Comparison of ENCODE assay signal across 23 cellular contexts in the genomic region with DNA sequence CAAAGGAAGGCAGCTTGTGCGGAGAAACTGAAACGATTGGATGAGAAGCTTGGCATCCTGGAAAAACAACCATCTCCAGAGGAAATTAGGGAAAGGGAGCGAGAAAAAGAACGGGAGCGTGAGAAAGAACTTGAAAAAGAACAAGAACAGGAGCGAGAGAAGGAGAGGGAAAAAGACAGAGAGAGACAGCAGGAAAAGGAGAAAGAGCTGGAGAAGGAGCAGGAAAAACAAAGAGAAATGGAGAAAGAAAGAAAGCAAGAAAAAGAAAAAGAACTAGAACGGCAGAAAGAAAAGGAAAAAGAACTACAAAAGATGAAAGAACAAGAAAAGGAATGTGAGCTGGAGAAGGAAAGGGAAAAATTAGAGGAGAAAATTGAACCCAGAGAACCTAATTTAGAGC. TPM values are rescaled to one million over a fixed set of nuclear protein-coding genes. Genes with fewer than 3 reads are reported as not detected.
DNase-seq lines count a peak whose midpoint lies in the region; ATAC-seq and TF ChIP-seq lines count a peak whose summit lies in the region.
"Had no signal": no experiment of that assay in that cellular context is flagged by ENCODE, and none has a peak within 500 bp of the region (broad histone marks: within the 10 kb centered on the region; RNA-seq: fewer than 3 reads in every experiment).

No MANE protein-coding gene starts in this region.

- peaks cover 18% of the 10 kb centered on the region for H3K79me2 ChIP-seq in mammary epithelial cell (ENCODE audit: insufficient read depth, low read length)

- no peak overlapping the region for H3K4me2 ChIP-seq in mammary epithelial cell (ENCODE audit: insufficient read depth, low read depth, low read length)

- POLR2A ChIA-PET in HEK293 (lab: Yijun Ruan, JAX): no interaction called here

- H3K4me1 ChIP-seq in HEK293 (ENCODE audit: control insufficient read depth, insufficient read depth, low read length) (no peaks in the 10 kb centered on the region), mammary epithelial cell (ENCODE audit: insufficient read depth, low read length) (no peaks in the 10 kb centered on the region)
- H3K4me1 ChIP-seq: ascending aorta, heart right ventricle, parathyroid adenoma, right lobe of liver, upper lobe of right lung had no signal

- WGBS in mammary epithelial cell (ENCODE audit: low coverage, missing lambda C conversion rate): 100% methylated on average over 6 of the region's 7 CpGs

- CTCF ChIA-PET in activated naive CD4-positive, alpha-beta T cell treated with anti-CD3 and anti-CD28 coated beads for 36 hours (lab: Charles Lee): interaction anchor here (2.0 to 2.3 kb wide), 2 partner anchors 9 to 47 kb away, joined by 9 to 10 read pairs; a partner anchor contains a TSS
- CTCF ChIA-PET in HEK293 (lab: Yijun Ruan, JAX) (interaction anchor here (0.6 to 1.3 kb wide), 3 partner anchors 14 to 1051 kb away, joined by 3 to 7 read pairs (median 3); no protein-coding TSS in a partner anchor), mammary epithelial cell (lab: Charles Lee; ENCODE audit: low non-redundant PET) (no interaction called here)

- H3K27ac Mint-ChIP-seq in activated naive CD4-positive, alpha-beta T cell treated with anti-CD3 and anti-CD28 coated beads for 36 hours: peak overlapping the region; percentile 33
- H3K27ac Mint-ChIP-seq in progenitor cell of endocrine pancreas: peak overlapping the region; percentile 12
- H3K27ac Mint-ChIP-seq: HFFc6 had no signal

- H3K4me3 ChIP-seq in HEK293 (ENCODE audit: low read depth, low read length): no peak overlapping the region
- H3K4me3 ChIP-seq in mammary epithelial cell (replicated peaks in 1 of 3; ENCODE audit: insufficient read depth in 1 of 3, low read depth in 2 of 3, low read length in 3 of 3): no peak overlapping the region
- H3K4me3 ChIP-seq: ascending aorta, heart right ventricle, right lobe of liver, upper lobe of right lung had no signal

- in situ Hi-C loops in mammary epithelial cell (cut with MboI; ENCODE audit: low sequenced_read_pairs in 2 of 2): no loop called here

- H3K36me3 ChIP-seq in HEK293 (ENCODE audit: control insufficient read depth in 2 of 2, insufficient read depth in 1 of 2, low read length in 2 of 2): peaks cover 74 to 93% of the 10 kb centered on the region in 2 experiments
- peaks cover 68% of the 10 kb centered on the region for H3K36me3 ChIP-seq in mammary epithelial cell (ENCODE audit: insufficient read depth, low read length)

- no peaks in the 10 kb centered on the region for H3K9me3 Mint-ChIP-seq in activated naive CD4-positive, alpha-beta T cell treated with anti-CD3 and anti-CD28 coated beads for 36 hours
- no peaks in the 10 kb centered on the region for H3K9me3 Mint-ChIP-seq in progenitor cell of endocrine pancreas (ENCODE audit: low read depth)
- H3K9me3 Mint-ChIP-seq: HFFc6 had no signal

- H3K9me3 ChIP-seq in HEK293 (ENCODE audit: control insufficient read depth, insufficient read depth, low read depth, low read length) (no peaks in the 10 kb centered on the region), mammary epithelial cell (replicated peaks; ENCODE audit: insufficient read depth, low read length) (no peaks in the 10 kb centered on the region)
- H3K9me3 ChIP-seq: ascending aorta, heart right ventricle, right lobe of liver, upper lobe of right lung had no signal

- no peak for ATAC-seq in HG03378 (IDR thresholded peaks at IDR 0.05; ENCODE audit: unreplicated experiment)
- ATAC-seq: heart right ventricle, left cardiac atrium, right lobe of liver, upper lobe of right lung had no signal

- no peak for DNase-seq in activated naive CD4-positive, alpha-beta T cell treated with anti-CD3 and anti-CD28 coated beads for 36 hours
- DNase-seq in activated naive CD4-positive, alpha-beta T cell (lab: John Stamatoyannopoulos, UW): no peak
- no peak for DNase-seq in mammary epithelial cell
- DNase-seq in progenitor cell of endocrine pancreas (ENCODE audit: low spot score, unreplicated experiment): no peak
- DNase-seq in AG20443 (ENCODE audit: low spot score): no peak
- DNase-seq in activated effector memory CD4-positive, alpha-beta T cell treated with anti-CD3 and anti-CD28 coated beads, Interleukin-2, amount 50 U/mL, for 16 hours: no peak
- DNase-seq: activated CD4-positive, CD25-positive, alpha-beta regulatory T cell; activated effector memory CD4-positive, alpha-beta T cell treated with Interleukin-2 at 50 U/mL for 16 hours; central memory CD4-positive, alpha-beta T cell; DMS53; foreskin fibroblast; GF-D8; heart right ventricle; HFFc6; left cardiac atrium; NCI-H187; right lobe of liver; upper lobe of right lung had no signal

- dilution Hi-C loops in mammary epithelial cell (cut with HindIII; ENCODE audit: low sequenced_read_pairs): no loop called here

- H3K9ac ChIP-seq in mammary epithelial cell (ENCODE audit: insufficient read depth, low read length): no peak overlapping the region
- H3K9ac ChIP-seq: parathyroid adenoma had no signal

- no peaks in the 10 kb centered on the region for H4K20me1 ChIP-seq in mammary epithelial cell (ENCODE audit: insufficient read depth, low read length)

- no peaks in the 10 kb centered on the region for H3K27me3 Mint-ChIP-seq in activated naive CD4-positive, alpha-beta T cell treated with anti-CD3 and anti-CD28 coated beads for 36 hours (ENCODE audit: low read depth)
- no peaks in the 10 kb centered on the region for H3K27me3 Mint-ChIP-seq in progenitor cell of endocrine pancreas

- H2AFZ ChIP-seq in mammary epithelial cell (ENCODE audit: low read depth, low read length): no peak overlapping the region
- H2AFZ ChIP-seq: parathyroid adenoma had no signal

- no peak for TF ChIP-seq CTCF in HEK293 (tag by site-specific recombination; IDR thresholded peaks at IDR 0.05)
- no peak for TF ChIP-seq CTCF in mammary epithelial cell (conservative IDR thresholded peaks at IDR 0.05 in 1 of 2, IDR thresholded peaks at IDR 0.05 in 1 of 2; ENCODE audit: extremely low read depth in 1 of 2, insufficient read depth in 1 of 2, low read depth in 1 of 2, low read length in 2 of 2)
- no peak for TF ChIP-seq CTCF in progenitor cell of endocrine pancreas (IDR thresholded peaks at IDR 0.05; ENCODE audit: unreplicated experiment)

- H3K4me3 Mint-ChIP-seq in activated naive CD4-positive, alpha-beta T cell treated with anti-CD3 and anti-CD28 coated beads for 36 hours: no peak overlapping the region
- no peak overlapping the region for H3K4me3 Mint-ChIP-seq in progenitor cell of endocrine pancreas (ENCODE audit: low read depth)
- H3K4me3 Mint-ChIP-seq: HFFc6 had no signal

- peaks cover 4% of the 10 kb centered on the region for H3K4me1 Mint-ChIP-seq in activated naive CD4-positive, alpha-beta T cell treated with anti-CD3 and anti-CD28 coated beads for 36 hours (ENCODE audit: low read depth)
- no peaks in the 10 kb centered on the region for H3K4me1 Mint-ChIP-seq in progenitor cell of endocrine pancreas (ENCODE audit: low read depth)

- H3K27ac ChIP-seq in HEK293 (ENCODE audit: extremely low read depth, low read depth, low read length) (no peak overlapping the region), mammary epithelial cell (ENCODE audit: insufficient read depth, low read depth, low read length) (no peak overlapping the region)
- H3K27ac ChIP-seq: ascending aorta, C4-2B, heart right ventricle, parathyroid adenoma, right lobe of liver, upper lobe of right lung had no signal

- BruUV-seq in mammary epithelial cell (replicated peaks; lab: Mats Ljungman, UMichigan): TSS peak; percentile 67

- H3K27me3 ChIP-seq in mammary epithelial cell (ENCODE audit: insufficient read depth, low read length): no peaks in the 10 kb centered on the region
- H3K27me3 ChIP-seq: ascending aorta, heart right ventricle, right lobe of liver, upper lobe of right lung had no signal

- H3K36me3 Mint-ChIP-seq in activated naive CD4-positive, alpha-beta T cell treated with anti-CD3 and anti-CD28 coated beads for 36 hours (ENCODE audit: low read depth): peaks cover 59% of the 10 kb centered on the region
- H3K36me3 Mint-ChIP-seq in progenitor cell of endocrine pancreas (ENCODE audit: insufficient read depth): peaks cover 49% of the 10 kb centered on the region

- intact Hi-C loops in activated naive CD4-positive, alpha-beta T cell treated with anti-CD3 and anti-CD28 coated beads for 36 hours (cut with micrococcal nuclease): no loop called here
- intact Hi-C loops in mammary epithelial cell (cut with micrococcal nuclease): no loop called here

TF ChIP-seq in HEK293, 187 proteins besides CTCF, POLR2A, EP300 and RAD21 (continues in another document):
- TF ChIP-seq, protein P1, sequence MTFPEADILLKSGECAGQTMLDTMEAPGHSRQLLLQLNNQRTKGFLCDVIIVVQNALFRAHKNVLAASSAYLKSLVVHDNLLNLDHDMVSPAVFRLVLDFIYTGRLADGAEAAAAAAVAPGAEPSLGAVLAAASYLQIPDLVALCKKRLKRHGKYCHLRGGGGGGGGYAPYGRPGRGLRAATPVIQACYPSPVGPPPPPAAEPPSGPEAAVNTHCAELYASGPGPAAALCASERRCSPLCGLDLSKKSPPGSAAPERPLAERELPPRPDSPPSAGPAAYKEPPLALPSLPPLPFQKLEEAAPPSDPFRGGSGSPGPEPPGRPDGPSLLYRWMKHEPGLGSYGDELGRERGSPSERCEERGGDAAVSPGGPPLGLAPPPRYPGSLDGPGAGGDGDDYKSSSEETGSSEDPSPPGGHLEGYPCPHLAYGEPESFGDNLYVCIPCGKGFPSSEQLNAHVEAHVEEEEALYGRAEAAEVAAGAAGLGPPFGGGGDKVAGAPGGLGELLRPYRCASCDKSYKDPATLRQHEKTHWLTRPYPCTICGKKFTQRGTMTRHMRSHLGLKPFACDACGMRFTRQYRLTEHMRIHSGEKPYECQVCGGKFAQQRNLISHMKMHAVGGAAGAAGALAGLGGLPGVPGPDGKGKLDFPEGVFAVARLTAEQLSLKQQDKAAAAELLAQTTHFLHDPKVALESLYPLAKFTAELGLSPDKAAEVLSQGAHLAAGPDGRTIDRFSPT (tag by site-specific recombination; IDR thresholded peaks at IDR 0.05): no peak
- TF ChIP-seq ZNF2 (tag by site-specific recombination; IDR thresholded peaks at IDR 0.05) (no peak), ZNF596 (tag by site-specific recombination; IDR thresholded peaks at IDR 0.05) (peak; percentile 61), SCRT1 (tag by site-specific recombination; IDR thresholded peaks at IDR 0.05; ENCODE audit: borderline replicate concordance) (no peak), ZNF223 (tag by site-specific recombination; IDR thresholded peaks at IDR 0.05) (no peak), ZNF366 (tag by site-specific recombination; conservative IDR thresholded peaks at IDR 0.05) (peak; percentile 69)

RNA-seq across cellular contexts. Expression of a gene that starts 47.2 kb away (rescaled TPM):
- 100 to 1,000 TPM; 199 to 206 TPM for total RNA-seq in activated naive CD4-positive, alpha-beta T cell treated with anti-CD3 and anti-CD28 coated beads for 36 hours
- total RNA-seq in mammary epithelial cell: 100 to 1,000 TPM in 1 of 2 donors, 10 to 100 TPM in 1; 56.3 to 177 TPM
- polyA plus RNA-seq in mammary epithelial cell: 49.5 TPM
- 165 TPM for polyA minus RNA-seq in mammary epithelial cell
- total RNA-seq in progenitor cell of endocrine pancreas: 210 and 213 TPM in 2 replicates
